Comparison of ENCODE assay signal across 1 cellular context in genomic region chr21:35485364-35485763, GRCh38.
TF ChIP-seq lines count a peak whose summit lies in the region.

No MANE protein-coding gene starts in this region.

TF ChIP-seq in K562, 482 proteins besides CTCF, POLR2A, EP300 and RAD21 (continued from another document):
- TF ChIP-seq MGA (IDR thresholded peaks at IDR 0.05) (no peak), SMAD4 (CRISPR knock-in tag; conservative IDR thresholded peaks at IDR 0.05) (peak; percentile 32), ARID1B (IDR thresholded peaks at IDR 0.05) (peak; percentile 90), ZNF431 (CRISPR knock-in tag; IDR thresholded peaks at IDR 0.05) (no peak), ZNF589 (CRISPR knock-in tag; IDR thresholded peaks at IDR 0.05; ENCODE audit: low read depth) (no peak), ELK1 (CRISPR knock-in tag; IDR thresholded peaks at IDR 0.05) (no peak), NFE2L1 (tag; IDR thresholded peaks at IDR 0.05; ENCODE audit: borderline replicate concordance, low read depth) (no peak), TEAD1 (CRISPR knock-in tag; IDR thresholded peaks at IDR 0.05) (0 out of 4 replicates have a peak, but pooled peaks of 1 of the 2 experiments have one; percentile 17), TRIM24 (IDR thresholded peaks at IDR 0.05) (peak in 1 of 2 experiments; percentile 56; a peak in 1 of 4 replicates), ADNP (tag; IDR thresholded peaks at IDR 0.05) (0 out of 2 replicates have a peak, but pooled peaks have one; percentile 58), GATAD2B (IDR thresholded peaks at IDR 0.05; ENCODE audit: borderline replicate concordance) (peak; percentile 85; the same call in 1 of the 2 replicates), EHMT2 (IDR thresholded peaks at IDR 0.05) (peak; percentile 77), HDAC1 (IDR thresholded peaks at IDR 0.05) (peak; percentile 2 to 52; a peak in 1 of 4 replicates), ZEB2 (IDR thresholded peaks at IDR 0.05) (0 out of 2 replicates have a peak, but pooled peaks have one; percentile 37), ZNF449 (CRISPR knock-in tag; IDR thresholded peaks at IDR 0.05) (no peak), SMAD2 (IDR thresholded peaks at IDR 0.05; ENCODE audit: low read depth, low read length) (no peak), NR2C2 (CRISPR knock-in tag; IDR thresholded peaks at IDR 0.05) (no peak), NR2C2 (tag; IDR thresholded peaks at IDR 0.05) (no peak), EP400 (IDR thresholded peaks at IDR 0.05) (peak; percentile 41; the same call in 1 of the 2 replicates), CBFA2T3 (IDR thresholded peaks at IDR 0.05) (peak; percentile 92), ZNF311 (CRISPR knock-in tag; IDR thresholded peaks at IDR 0.05) (0 out of 2 replicates have a peak, but pooled peaks have one; percentile 40), HSF4 (CRISPR knock-in tag; IDR thresholded peaks at IDR 0.05; ENCODE audit: borderline replicate concordance) (no peak), ETV6 (IDR thresholded peaks at IDR 0.05; ENCODE audit: borderline replicate concordance in 1 of 2, low read depth in 2 of 2, low read length in 1 of 2) (0 out of 4 replicates have a peak, but pooled peaks of 1 of the 2 experiments have one; percentile 14), ETV6 (CRISPR knock-in tag; IDR thresholded peaks at IDR 0.05; ENCODE audit: borderline replicate concordance) (no peak), XRCC4 (IDR thresholded peaks at IDR 0.05; ENCODE audit: extremely low read depth, insufficient read depth, insufficient read length) (no peak), ZNF592 (IDR thresholded peaks at IDR 0.05) (0 out of 2 replicates have a peak, but pooled peaks have one; percentile 15), RNF2 (IDR thresholded peaks at IDR 0.05) (no peak), MTA3 (IDR thresholded peaks at IDR 0.05; ENCODE audit: borderline replicate concordance) (0 out of 2 replicates have a peak, but pooled peaks have one; percentile 7), NFIC (IDR thresholded peaks at IDR 0.05) (peak; percentile 47), PML (IDR thresholded peaks at IDR 0.05; ENCODE audit: low read length) (peak; percentile 65; the same call in 1 of the 2 replicates), ZNF507 (tag; conservative IDR thresholded peaks at IDR 0.05) (no peak), KLF16 (IDR thresholded peaks at IDR 0.05) (peak; percentile 66), JUND (IDR thresholded peaks at IDR 0.05; ENCODE audit: borderline replicate concordance, low read depth, low read length) (no peak), JUND (tag; IDR thresholded peaks at IDR 0.05; ENCODE audit: borderline replicate concordance, low read depth, low read length) (peak; percentile 40; the same call in 1 of the 3 replicates), CBFA2T2 (conservative IDR thresholded peaks at IDR 0.05) (peak; percentile 85), HDAC3 (IDR thresholded peaks at IDR 0.05; ENCODE audit: borderline replicate concordance, partially characterized antibody) (peak; percentile 51), MNT (conservative IDR thresholded peaks at IDR 0.05) (peak; percentile 47 to 53; a peak in 3 of 4 replicates)
